Comparison of ENCODE assay signal across 10 cellular contexts in genomic region chr7:22859676-22860290, GRCh38. TPM values are rescaled to one million over a fixed set of nuclear protein-coding genes. Genes with fewer than 3 reads are reported as not detected.
DNase-seq lines count a peak whose midpoint lies in the region; ATAC-seq and TF ChIP-seq lines count a peak whose summit lies in the region.
"Had no signal": no experiment of that assay in that cellular context is flagged by ENCODE, and none has a peak within 500 bp of the region (broad histone marks: within the 10 kb centered on the region; RNA-seq: fewer than 3 reads in every experiment).

No MANE protein-coding gene starts in this region.

- WGBS in right lobe of liver (ENCODE audit: insufficient coverage, low coverage, low lambda C conversion rate, missing lambda C conversion rate): 42% methylated on average over 4 of the region's 4 CpGs

- peaks cover 0 to 10% (median 4%) of the 10 kb centered on the region in 4 donors for H3K4me1 ChIP-seq in right lobe of liver

- no peaks in the 10 kb centered on the region for H3K9me3 Mint-ChIP-seq in effector memory CD8-positive, alpha-beta T cell
- H3K9me3 Mint-ChIP-seq in activated T-helper 1 cell treated with anti-CD3 and anti-CD28 coated beads, Interleukin-12 subunit alpha, Interleukin-12 subunit beta, Interleukin-2, Interleukin-4 antibody, amounts not matched to agents 30 ng/mL and 10 ng/mL and 1 ng/mL, durations not matched to agents 14 hours and 24 hours and 36 hours: no peaks in the 10 kb centered on the region

- peak overlapping the region; percentile 1 to 52 (median 24) for H3K27ac ChIP-seq in right lobe of liver
- H3K27ac ChIP-seq: neutrophil had no signal

- no peak overlapping the region for H3K4me3 Mint-ChIP-seq in effector memory CD8-positive, alpha-beta T cell
- H3K4me3 Mint-ChIP-seq in activated T-helper 1 cell treated with anti-CD3 and anti-CD28 coated beads, Interleukin-12 subunit alpha, Interleukin-12 subunit beta, Interleukin-2, Interleukin-4 antibody, amounts not matched to agents 30 ng/mL and 10 ng/mL and 1 ng/mL, durations not matched to agents 14 hours and 24 hours and 36 hours: no peak overlapping the region

- H3K36me3 ChIP-seq in right lobe of liver: peaks cover 0 to 11% (median 0%) of the 10 kb centered on the region in 4 donors

- no peak for TF ChIP-seq POLR2A in right lobe of liver (IDR thresholded peaks at IDR 0.05)

- intact Hi-C loops in right lobe of liver (cut with DNase I): no loop called here
- intact Hi-C loops in activated T-helper 1 cell treated with anti-CD3 and anti-CD28 coated beads, Interleukin-12 subunit alpha, Interleukin-12 subunit beta, Interleukin-2, Interleukin-4 antibody, amounts not matched to agents 30 ng/mL and 10 ng/mL and 1 ng/mL, durations not matched to agents 14 hours and 24 hours and 36 hours (cut with micrococcal nuclease): no loop called here

- no peak overlapping the region for H3K27ac Mint-ChIP-seq in effector memory CD8-positive, alpha-beta T cell
- no peak overlapping the region for H3K27ac Mint-ChIP-seq in activated T-helper 1 cell treated with anti-CD3 and anti-CD28 coated beads, Interleukin-12 subunit alpha, Interleukin-12 subunit beta, Interleukin-2, Interleukin-4 antibody, amounts not matched to agents 30 ng/mL and 10 ng/mL and 1 ng/mL, durations not matched to agents 14 hours and 24 hours and 36 hours

- peaks cover 16% of the 10 kb centered on the region for H3K36me3 Mint-ChIP-seq in effector memory CD8-positive, alpha-beta T cell (ENCODE audit: insufficient read depth)
- peaks cover 56% of the 10 kb centered on the region for H3K36me3 Mint-ChIP-seq in activated T-helper 1 cell treated with anti-CD3 and anti-CD28 coated beads, Interleukin-12 subunit alpha, Interleukin-12 subunit beta, Interleukin-2, Interleukin-4 antibody, amounts not matched to agents 30 ng/mL and 10 ng/mL and 1 ng/mL, durations not matched to agents 14 hours and 24 hours and 36 hours (ENCODE audit: low read depth)

- H3K27me3 Mint-ChIP-seq in effector memory CD8-positive, alpha-beta T cell: no peaks in the 10 kb centered on the region
- H3K27me3 Mint-ChIP-seq in activated T-helper 1 cell treated with anti-CD3 and anti-CD28 coated beads, Interleukin-12 subunit alpha, Interleukin-12 subunit beta, Interleukin-2, Interleukin-4 antibody, amounts not matched to agents 30 ng/mL and 10 ng/mL and 1 ng/mL, durations not matched to agents 14 hours and 24 hours and 36 hours (ENCODE audit: insufficient read depth): no peaks in the 10 kb centered on the region

- H3K4me1 Mint-ChIP-seq in effector memory CD8-positive, alpha-beta T cell (ENCODE audit: low read depth in 2 of 2): peaks cover 4 to 22% of the 10 kb centered on the region in 2 donors
- H3K4me1 Mint-ChIP-seq in activated T-helper 1 cell treated with anti-CD3 and anti-CD28 coated beads, Interleukin-12 subunit alpha, Interleukin-12 subunit beta, Interleukin-2, Interleukin-4 antibody, amounts not matched to agents 30 ng/mL and 10 ng/mL and 1 ng/mL, durations not matched to agents 14 hours and 24 hours and 36 hours (ENCODE audit: low read depth): peaks cover 36% of the 10 kb centered on the region

- no peak for TF ChIP-seq CTCF in AG09319 (IDR thresholded peaks at IDR 0.05; ENCODE audit: low read depth, low read length)
- no peak for TF ChIP-seq CTCF in right lobe of liver (IDR thresholded peaks at IDR 0.05)

- no peaks in the 10 kb centered on the region for H3K27me3 ChIP-seq in right lobe of liver

- peak; percentile 64 to 90 (median 74) for ATAC-seq in right lobe of liver
- no peak for ATAC-seq in effector memory CD8-positive, alpha-beta T cell (replicated peaks)

- H3K9me3 ChIP-seq in right lobe of liver: no peaks in the 10 kb centered on the region
- H3K9me3 ChIP-seq: neutrophil had no signal

- peak; percentile 50 for DNase-seq in AG09319 (ENCODE audit: extremely low read depth, low read depth)
- peak; percentile 59 to 69 for DNase-seq in Kasumi-1 (lab: John Stamatoyannopoulos, UW)
- DNase-seq in amniotic epithelial cell (ENCODE audit: low read depth): peak; percentile 72
- DNase-seq in right lobe of liver: no peak
- no peak for DNase-seq in effector memory CD8-positive, alpha-beta T cell
- DNase-seq in DMS153 treated with DMSO at 0.1 percent for 48 hours (lab: John Stamatoyannopoulos, UW; ENCODE audit: unreplicated experiment): no peak
- DNase-seq in GOT3 (lab: John Stamatoyannopoulos, UW): no peak
- DNase-seq in activated T-helper 1 cell treated with anti-CD3 and anti-CD28 coated beads, Interleukin-12 subunit alpha, Interleukin-12 subunit beta, Interleukin-2, Interleukin-4 antibody, amounts not matched to agents 30 ng/mL and 10 ng/mL and 1 ng/mL, durations not matched to agents 14 hours and 24 hours and 36 hours (ENCODE audit: low spot score): no peak
- DNase-seq: NCI-H510A treated with DMSO at 0.1 percent for 48 hours had no signal

- H3K4me3 ChIP-seq in right lobe of liver: no peak overlapping the region

RNA-seq across cellular contexts. Expression of gene TOMM7, which starts 37.1 kb away (rescaled TPM):
- total RNA-seq in right lobe of liver: 100 to 1,000 TPM in 3 of 6 experiments, 10 to 100 TPM in 3; 25.9 to 180 (median 102) TPM
- total RNA-seq in activated T-helper 1 cell treated with anti-CD3 and anti-CD28 coated beads, Interleukin-12 subunit alpha, Interleukin-12 subunit beta, Interleukin-2, Interleukin-4 antibody, amounts not matched to agents 30 ng/mL and 10 ng/mL and 1 ng/mL, durations not matched to agents 14 hours and 24 hours and 36 hours: 187 and 225 TPM in 2 replicates

Comparison
In these comparisons a context has a peak if more than half of its experiments do, and no peak if none do; other contexts are left out.
1. DNase-seq: peak in AG09319 (single experiment), Kasumi-1 (2 of 2) and amniotic epithelial cell (single experiment); none in right lobe of liver (0 of 3), effector memory CD8-positive, alpha-beta T cell (0 of 3), DMS153 treated with DMSO at 0.1 percent for 48 hours (single experiment), GOT3 (single experiment) and activated T-helper 1 cell treated with anti-CD3 and anti-CD28 coated beads, Interleukin-12 subunit alpha, Interleukin-12 subunit beta, Interleukin-2, Interleukin-4 antibody, amounts not matched to agents 30 ng/mL and 10 ng/mL and 1 ng/mL, durations not matched to agents 14 hours and 24 hours and 36 hours (single experiment).